In the genomic region with DNA sequence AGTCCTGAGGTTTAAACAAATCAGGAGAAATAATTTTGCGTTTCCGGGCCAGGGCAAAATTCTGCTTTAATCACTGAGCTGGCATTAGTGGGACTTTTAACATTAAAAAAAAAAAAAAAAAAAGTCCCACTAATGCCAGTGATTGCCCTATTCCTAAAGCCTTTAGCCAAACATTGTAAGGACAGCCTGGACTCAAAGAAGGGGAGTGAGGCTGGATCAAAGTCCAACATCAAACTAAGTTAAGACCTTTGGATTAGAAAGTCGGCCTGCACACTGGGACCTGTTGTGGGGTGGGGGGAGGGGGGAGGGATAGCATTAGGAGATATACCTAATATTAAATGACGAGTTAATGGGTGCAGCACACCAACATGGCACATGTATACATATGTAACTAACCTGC, we compare ENCODE assay signal across 7 cellular contexts. TPM values are rescaled to one million over a fixed set of nuclear protein-coding genes. Genes with fewer than 3 reads are reported as not detected.
DNase-seq lines count a peak whose midpoint lies in the region; ATAC-seq and TF ChIP-seq lines count a peak whose summit lies in the region.
"Not testable (repeated sequence)": the region's sequence is repeated elsewhere in the genome, so short reads cannot be mapped to it uniquely, and the experiment has no call there.

No MANE protein-coding gene starts in this region.

- POLR2A ChIA-PET in naive thymus-derived CD8-positive, alpha-beta T cell (lab: Charles Lee) = interaction anchor here (0.6 kb wide), 1 partner anchor 28 kb away, joined by 4 read pairs; no protein-coding TSS in a partner anchor

- ATAC-seq in activated T-helper 17 cell treated with anti-CD3 and anti-CD28 coated beads, Interleukin-2, amount 50 U/mL, for 72 hours (replicated peaks); naive thymus-derived CD8-positive, alpha-beta T cell: not testable (repeated sequence)

- not testable (repeated sequence) for H3K36me3 Mint-ChIP-seq in activated T-helper 17 cell treated with anti-CD3 and anti-CD28 coated beads, Interleukin-2, amount 50 U/mL, for 72 hours (ENCODE audit: low read depth); dendritic cell treated with granulocyte-macrophage colony-stimulating factor and Interleukin-4, amounts not matched to agents 40 ng/mL and 50 ng/mL, for 4 days (ENCODE audit: low read depth); naive thymus-derived CD8-positive, alpha-beta T cell

- H3K9me3 Mint-ChIP-seq in activated T-helper 17 cell treated with anti-CD3 and anti-CD28 coated beads, Interleukin-2, amount 50 U/mL, for 72 hours; dendritic cell treated with granulocyte-macrophage colony-stimulating factor and Interleukin-4, amounts not matched to agents 40 ng/mL and 50 ng/mL, for 4 days: not testable (repeated sequence)
- peaks cover 0 to 22% (median 6%) of the 10 kb centered on the region in 9 donors for H3K9me3 Mint-ChIP-seq in naive thymus-derived CD8-positive, alpha-beta T cell

- TF ChIP-seq EP300 in stomach (IDR thresholded peaks at IDR 0.05) = not testable (repeated sequence)

- not testable (repeated sequence) for DNase-seq in HFF-Myc (ENCODE audit: extremely low read depth, low read depth); right atrium auricular region (ENCODE audit: low spot score); naive thymus-derived CD8-positive, alpha-beta T cell; stomach
- peak; percentile 14 for DNase-seq in RKO (ENCODE audit: low spot score)

- not testable (repeated sequence) for H3K36me3 ChIP-seq in right atrium auricular region, stomach

- H3K27me3 ChIP-seq in right atrium auricular region, stomach: not testable (repeated sequence)

- not testable (repeated sequence) for H3K4me1 Mint-ChIP-seq in activated T-helper 17 cell treated with anti-CD3 and anti-CD28 coated beads, Interleukin-2, amount 50 U/mL, for 72 hours; dendritic cell treated with granulocyte-macrophage colony-stimulating factor and Interleukin-4, amounts not matched to agents 40 ng/mL and 50 ng/mL, for 4 days (ENCODE audit: low read depth); naive thymus-derived CD8-positive, alpha-beta T cell

- not testable (repeated sequence) for TF ChIP-seq POLR2A in stomach (IDR thresholded peaks at IDR 0.05)

- not testable (repeated sequence) for H3K27ac ChIP-seq in right atrium auricular region, stomach

- intact Hi-C loops in dendritic cell treated with granulocyte-macrophage colony-stimulating factor and Interleukin-4, amounts not matched to agents 40 ng/mL and 50 ng/mL, for 4 days (cut with micrococcal nuclease); stomach (cut with DNase I; ENCODE audit: low total_unique reads): not testable (repeated sequence)

- H3K9me3 ChIP-seq in right atrium auricular region, stomach: not testable (repeated sequence)

- not testable (repeated sequence) for H3K4me1 ChIP-seq in right atrium auricular region
- H3K4me1 ChIP-seq in stomach = peaks cover 0 to 11% (median 6%) of the 10 kb centered on the region in 4 donors

- peak overlapping the region; percentile 68 for H3K4me3 Mint-ChIP-seq in activated T-helper 17 cell treated with anti-CD3 and anti-CD28 coated beads, Interleukin-2, amount 50 U/mL, for 72 hours
- H3K4me3 Mint-ChIP-seq in dendritic cell treated with granulocyte-macrophage colony-stimulating factor and Interleukin-4, amounts not matched to agents 40 ng/mL and 50 ng/mL, for 4 days = not testable (repeated sequence)
- H3K4me3 Mint-ChIP-seq in naive thymus-derived CD8-positive, alpha-beta T cell = peak overlapping the region in 8 of 10 donors; percentile 22 to 87 (median 44)

- H3K4me3 ChIP-seq in HFF-Myc (replicated peaks; ENCODE audit: low read depth, low read length) = peak overlapping the region; percentile 56
- peak overlapping the region; percentile 59 to 90 for H3K4me3 ChIP-seq in right atrium auricular region
- peak overlapping the region; percentile 53 to 73 (median 59) for H3K4me3 ChIP-seq in stomach

- WGBS in stomach, 5 donors = 28 to 59% (median 38%) methylated on average over 3 to 4 of the region's 4 CpGs

- H3K27me3 Mint-ChIP-seq in activated T-helper 17 cell treated with anti-CD3 and anti-CD28 coated beads, Interleukin-2, amount 50 U/mL, for 72 hours = peaks cover 12% of the 10 kb centered on the region
- H3K27me3 Mint-ChIP-seq in dendritic cell treated with granulocyte-macrophage colony-stimulating factor and Interleukin-4, amounts not matched to agents 40 ng/mL and 50 ng/mL, for 4 days; naive thymus-derived CD8-positive, alpha-beta T cell: not testable (repeated sequence)

- not testable (repeated sequence) for TF ChIP-seq CTCF in HFF-Myc (IDR thresholded peaks at IDR 0.05; ENCODE audit: low read depth, low read length, missing control alignments); right atrium auricular region (IDR thresholded peaks at IDR 0.05); stomach (IDR thresholded peaks at IDR 0.05)

- not testable (repeated sequence) for H3K27ac Mint-ChIP-seq in activated T-helper 17 cell treated with anti-CD3 and anti-CD28 coated beads, Interleukin-2, amount 50 U/mL, for 72 hours
- H3K27ac Mint-ChIP-seq in dendritic cell treated with granulocyte-macrophage colony-stimulating factor and Interleukin-4, amounts not matched to agents 40 ng/mL and 50 ng/mL, for 4 days = peak overlapping the region; percentile 80
- H3K27ac Mint-ChIP-seq in naive thymus-derived CD8-positive, alpha-beta T cell = peak overlapping the region in 1 of 10 donors; percentile 70

RNA-seq across cellular contexts. Expression of a gene that starts 0.7 kb away (rescaled TPM):
- total RNA-seq in activated T-helper 17 cell treated with anti-CD3 and anti-CD28 coated beads, Interleukin-2, amount 50 U/mL, for 72 hours = 1 to 10 TPM; 1.9 to 3.4 TPM
- total RNA-seq in right atrium auricular region = 10 to 100 TPM in 1 of 2 donors, 1 to 10 TPM in 1; 3.6 to 24.3 TPM
- 1 to 10 TPM; 5.4 TPM for total RNA-seq in naive thymus-derived CD8-positive, alpha-beta T cell
- 1 to 10 TPM; 1.0 to 2.5 (median 1.8) TPM for polyA plus RNA-seq in naive thymus-derived CD8-positive, alpha-beta T cell
- total RNA-seq in stomach = 10 to 100 TPM in 2 of 5 donors, 1 to 10 TPM in 2, under 1 TPM in 1; 0.58 to 18.3 (median 8.8) TPM
- polyA plus RNA-seq in stomach = 1 to 10 TPM; 4.0 to 7.2 (median 6.5) TPM
